Comparison of ENCODE assay signal across 26 cellular contexts in the genomic region with DNA sequence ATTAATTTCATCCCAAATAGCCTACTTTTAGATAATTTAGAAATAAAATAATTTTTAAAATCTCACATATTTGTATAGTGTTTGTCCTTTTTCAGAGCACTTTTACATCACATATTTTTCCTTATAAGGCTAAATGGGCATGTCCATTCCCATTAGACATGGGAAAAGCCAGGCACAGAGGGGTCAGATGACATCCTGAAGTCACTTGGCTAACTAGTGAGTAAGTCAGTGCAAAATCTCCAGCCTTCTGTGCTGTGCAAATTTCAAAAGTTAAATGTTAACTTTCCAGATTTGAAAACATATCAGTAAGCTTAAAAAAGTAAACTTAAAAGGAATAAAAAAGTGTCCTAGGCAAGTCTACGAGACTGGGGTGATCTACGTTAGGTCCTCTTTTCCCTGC.
"Had no signal": no experiment of that assay in that cellular context is flagged by ENCODE, and none has a peak within 500 bp of the region (broad histone marks: within the 10 kb centered on the region; RNA-seq: fewer than 3 reads in every experiment).

No MANE protein-coding gene starts in this region.

- H3K27me3 ChIP-seq: ovary, stomach, testis, thyroid gland, transverse colon, uterus had no signal

- H3K9me3 Mint-ChIP-seq: natural killer cell had no signal

- H3K36me3 ChIP-seq: left ventricle myocardium inferior, ovary, stomach, thyroid gland, transverse colon, uterus had no signal

- H3K9me3 ChIP-seq: ovary, testis, thyroid gland, transverse colon, uterus had no signal

- H3K4me3 Mint-ChIP-seq: immature natural killer cell; mesothelial cell of epicardium; naive B cell; natural killer cell; stimulated activated naive B cell treated with anti-CD40 and anti-IgM and Interleukin-4, amounts not matched to agents 10 μg/mL and 1 μg/mL and 100 μg/mL, for 72 hours had no signal

- H3K36me3 Mint-ChIP-seq: immature natural killer cell; naive B cell; natural killer cell; stimulated activated naive B cell treated with anti-CD40 and anti-IgM and Interleukin-4, amounts not matched to agents 10 μg/mL and 1 μg/mL and 100 μg/mL, for 72 hours had no signal

- H3K4me1 Mint-ChIP-seq: immature natural killer cell; naive B cell; natural killer cell; stimulated activated naive B cell treated with anti-CD40 and anti-IgM and Interleukin-4, amounts not matched to agents 10 μg/mL and 1 μg/mL and 100 μg/mL, for 72 hours had no signal

- H3K4me1 ChIP-seq: left ventricle myocardium inferior, stomach, testis, thyroid gland, transverse colon, uterus had no signal

- H3K27ac ChIP-seq: left ventricle myocardium inferior, ovary, skin epidermis, stomach, testis, thyroid gland, transverse colon, uterus had no signal

- H3K27ac Mint-ChIP-seq: immature natural killer cell; mesothelial cell of epicardium; naive B cell; natural killer cell; progenitor cell of endocrine pancreas; stimulated activated naive B cell treated with anti-CD40 and anti-IgM and Interleukin-4, amounts not matched to agents 10 μg/mL and 1 μg/mL and 100 μg/mL, for 72 hours had no signal

- DNase-seq: hypothalamus; immature natural killer cell; kidney; left ventricle myocardium inferior; mesendoderm; naive B cell; natural killer cell; ovary; retina; right cardiac atrium; stimulated activated CD4-positive, alpha-beta T cell treated with anti-CD3 and anti-CD28 coated beads, Interleukin-12 subunit alpha, Interleukin-12 subunit beta, amount 100 ng/mL, for 4 hours; stimulated activated CD4-positive, alpha-beta T cell treated with anti-CD3 and anti-CD28 coated beads, Interleukin-15, amount 100 ng/mL, for 24 hours; stimulated activated CD4-positive, alpha-beta T cell treated with anti-CD3 and anti-CD28 coated beads, Interleukin-2, amount 100 ng/mL, for 24 hours; stimulated activated CD4-positive, alpha-beta T cell treated with anti-CD3 and anti-CD28 coated beads, Interleukin-4, amount 100 ng/mL, for 1 hour; stimulated activated naive B cell treated with anti-CD40 and anti-IgM and Interleukin-4, amounts not matched to agents 10 μg/mL and 1 μg/mL and 100 μg/mL, for 72 hours; stimulated activated naive CD8-positive, alpha-beta T cell treated with anti-CD3 and anti-CD28 coated beads, Interleukin-15, Interleukin-2, amounts not matched to agents 100 U/mL and 50 U/mL, for 24 hours; stomach; testis; thyroid gland; transverse colon; uterus had no signal

- H3K4me3 ChIP-seq: left ventricle myocardium inferior, lung, ovary, skin epidermis, stomach, testis, thyroid gland, transverse colon, uterus had no signal

- H3K27me3 Mint-ChIP-seq: stimulated activated naive B cell treated with anti-CD40 and anti-IgM and Interleukin-4, amounts not matched to agents 10 μg/mL and 1 μg/mL and 100 μg/mL, for 72 hours had no signal

- ATAC-seq: natural killer cell; right cardiac atrium; sciatic nerve; stimulated activated naive B cell treated with anti-CD40 and anti-IgM and Interleukin-4, amounts not matched to agents 10 μg/mL and 1 μg/mL and 100 μg/mL, for 72 hours; stimulated activated naive CD8-positive, alpha-beta T cell treated with anti-CD3 and anti-CD28 coated beads, Interleukin-15, Interleukin-2, amounts not matched to agents 100 U/mL and 50 U/mL, for 24 hours had no signal
